8 cellular contexts compared by ENCODE assay signal in genomic region chr20:20711413-20711812, GRCh38. TPM values are rescaled to one million over a fixed set of nuclear protein-coding genes. Genes with fewer than 3 reads are reported as not detected.
DNase-seq lines count a peak whose midpoint lies in the region; ATAC-seq, FAIRE-seq and TF ChIP-seq lines count a peak whose summit lies in the region.

No MANE protein-coding gene starts in this region.

- ATAC-seq in naive thymus-derived CD8-positive, alpha-beta T cell: no peak
- ATAC-seq in HG03439 (IDR thresholded peaks at IDR 0.05; ENCODE audit: unreplicated experiment) (no peak), GM19035 (IDR thresholded peaks at IDR 0.05; ENCODE audit: unreplicated experiment) (no peak)

- intact Hi-C loops in colonic mucosa (cut with DNase I): no loop called here

- H3K36me3 ChIP-seq in colonic mucosa: no peaks in the 10 kb centered on the region

- H3K9me3 Mint-ChIP-seq in naive thymus-derived CD8-positive, alpha-beta T cell: peaks cover 0 to 2% (median 0%) of the 10 kb centered on the region in 9 donors

- peak overlapping the region; percentile 88 for H3K4me3 ChIP-seq in colonic mucosa

- H3K27ac Mint-ChIP-seq in naive thymus-derived CD8-positive, alpha-beta T cell: peak overlapping the region; percentile 86 to 95 (median 92)

- peak overlapping the region; percentile 85 for H3K27ac ChIP-seq in colonic mucosa

- H3K27me3 ChIP-seq in colonic mucosa: no peaks in the 10 kb centered on the region

- H3K27me3 Mint-ChIP-seq in naive thymus-derived CD8-positive, alpha-beta T cell: no peaks in the 10 kb centered on the region

- FAIRE-seq in RCC 7860 (lab: Jason Lieb, UNC): no peak

- POLR2A ChIA-PET in naive thymus-derived CD8-positive, alpha-beta T cell (lab: Charles Lee): no interaction called here

- DNase-seq in NOMO-1 treated with DMSO at 0.1 percent for 48 hours (lab: John Stamatoyannopoulos, UW; ENCODE audit: unreplicated experiment) (peak; percentile 10), NOMO-1 treated with dmso at 0.1 percent for 144 hours (lab: John Stamatoyannopoulos, UW; ENCODE audit: unreplicated experiment) (no peak), OCI-M1 (lab: John Stamatoyannopoulos, UW) (peak; percentile 33), colonic mucosa (peak; percentile 48), RCC 7860 (ENCODE audit: low spot score) (no peak)
- peak in 4 of 10 donors; percentile 9 to 27 (median 14) for DNase-seq in naive thymus-derived CD8-positive, alpha-beta T cell

- peaks cover 0 to 5% (median 3%) of the 10 kb centered on the region in 3 donors for H3K36me3 Mint-ChIP-seq in naive thymus-derived CD8-positive, alpha-beta T cell

- H3K4me3 Mint-ChIP-seq in naive thymus-derived CD8-positive, alpha-beta T cell: peak overlapping the region; percentile 82 to 96 (median 93)

- H3K9ac ChIP-seq in colonic mucosa (ENCODE audit: low read depth in 2 of 2, low read length in 2 of 2): peak overlapping the region; percentile 70 to 90

- H3K4me1 ChIP-seq in colonic mucosa: no peaks in the 10 kb centered on the region

- no peak for TF ChIP-seq CTCF in colonic mucosa (IDR thresholded peaks at IDR 0.05)

- no peaks in the 10 kb centered on the region for H3K9me3 ChIP-seq in colonic mucosa

- peaks cover 19 to 44% (median 42%) of the 10 kb centered on the region in 4 donors for H3K4me1 Mint-ChIP-seq in naive thymus-derived CD8-positive, alpha-beta T cell

RNA-seq across cellular contexts. Expression of gene RALGAPA2, which starts 1.0 kb away (rescaled TPM):
- total RNA-seq in colonic mucosa: 10 to 100 TPM; 64.5 to 66.1 TPM
- 10 to 100 TPM; 28.2 to 32.0 TPM for total RNA-seq in naive thymus-derived CD8-positive, alpha-beta T cell
- 1 to 10 TPM; 4.5 to 6.8 (median 5.8) TPM for polyA plus RNA-seq in naive thymus-derived CD8-positive, alpha-beta T cell

Comparison
In these comparisons a context has a peak if more than half of its experiments do, and no peak if none do; other contexts are left out.
1. DNase-seq: peak in NOMO-1 treated with DMSO at 0.1 percent for 48 hours (single experiment), OCI-M1 (single experiment) and colonic mucosa (single experiment); none in NOMO-1 treated with dmso at 0.1 percent for 144 hours (single experiment) and RCC 7860 (single experiment).